In genomic region chr16:80992676-80993292, GRCh38 we compare ENCODE assay signal across 17 cellular contexts. TPM values are rescaled to one million over a fixed set of nuclear protein-coding genes. Genes with fewer than 3 reads are reported as not detected.
DNase-seq lines count a peak whose midpoint lies in the region; ATAC-seq and TF ChIP-seq lines count a peak whose summit lies in the region.
"Had no signal": no experiment of that assay in that cellular context is flagged by ENCODE, and none has a peak within 500 bp of the region (broad histone marks: within the 10 kb centered on the region; RNA-seq: fewer than 3 reads in every experiment).

No MANE protein-coding gene starts in this region.

- peaks cover 28 to 68% (median 42%) of the 10 kb centered on the region in 4 donors for H3K4me1 Mint-ChIP-seq in CD4-positive, CD25-positive, alpha-beta regulatory T cell

- peak overlapping the region; percentile 71 for H3K4me2 ChIP-seq in osteoblast (ENCODE audit: insufficient read depth, low read length)

- intact Hi-C loops in esophagus squamous epithelium (cut with DNase I), result no loop called here

- H3K36me3 ChIP-seq in CD4-positive, CD25-positive, alpha-beta regulatory T cell (ENCODE audit: control insufficient read depth, insufficient read depth, low read length), result peaks cover 23% of the 10 kb centered on the region
- H3K36me3 ChIP-seq in osteoblast (ENCODE audit: insufficient read depth, low read length) (no peaks in the 10 kb centered on the region), esophagus squamous epithelium (peaks cover 0 to 16% (median 0%) of the 10 kb centered on the region in 3 donors)
- H3K36me3 ChIP-seq: upper lobe of right lung had no signal

- H3K9me3 Mint-ChIP-seq in CD4-positive, CD25-positive, alpha-beta regulatory T cell, result no peaks in the 10 kb centered on the region
- H3K9me3 Mint-ChIP-seq: activated CD8-positive, alpha-beta T cell treated with anti-CD3 and anti-CD28 coated beads for 36 hours; CD8-positive, alpha-beta memory T cell; effector memory CD8-positive, alpha-beta T cell had no signal

- 62 to 77% methylated on average over 3 of the region's 3 CpGs for WGBS in esophagus squamous epithelium, 2 donors

- peaks cover 6% of the 10 kb centered on the region for H3K4me1 ChIP-seq in CD4-positive, CD25-positive, alpha-beta regulatory T cell (ENCODE audit: control insufficient read depth, insufficient read depth, low read length, poor library complexity, severe bottlenecking)
- H3K4me1 ChIP-seq in osteoblast (ENCODE audit: insufficient read depth, low read length) (peaks cover 50% of the 10 kb centered on the region), esophagus squamous epithelium (no peaks in the 10 kb centered on the region)
- H3K4me1 ChIP-seq: upper lobe of right lung had no signal

- peaks cover 72% of the 10 kb centered on the region for H3K79me2 ChIP-seq in osteoblast (ENCODE audit: insufficient read depth, low read length)

- H3K4me3 ChIP-seq in CD4-positive, CD25-positive, alpha-beta regulatory T cell (ENCODE audit: low read depth, low read length), result no peak overlapping the region
- H3K4me3 ChIP-seq in osteoblast (ENCODE audit: insufficient read depth, low read length) (peak overlapping the region; percentile 36), esophagus squamous epithelium (no peak overlapping the region)
- H3K4me3 ChIP-seq: body of pancreas, upper lobe of right lung had no signal

- DNase-seq in CD4-positive, CD25-positive, alpha-beta regulatory T cell, result no peak
- DNase-seq in epithelial cell of prostate (ENCODE audit: low read depth, low spot score) (no peak), osteoblast (ENCODE audit: insufficient read length, low spot score, missing footprints) (no peak), NCI-H128 (lab: John Stamatoyannopoulos, UW; ENCODE audit: unreplicated experiment) (no peak), NOMO-1 (lab: John Stamatoyannopoulos, UW; ENCODE audit: unreplicated experiment in 2 of 2) (no peak), GOT3 (lab: John Stamatoyannopoulos, UW) (no peak), esophagus squamous epithelium (lab: John Stamatoyannopoulos, UW) (no peak)
- DNase-seq: activated CD8-positive, alpha-beta T cell treated with anti-CD3 and anti-CD28 coated beads for 36 hours; CD8-positive, alpha-beta memory T cell; effector memory CD8-positive, alpha-beta T cell; NCI-H2081; NCI-H748 treated with DMSO at 0.1 percent for 48 hours; stimulated activated CD4-positive, alpha-beta T cell treated with anti-CD3 and anti-CD28 coated beads, Interleukin-2, amount 100 ng/mL, for 48 hours; upper lobe of right lung had no signal

- H3K36me3 Mint-ChIP-seq in CD4-positive, CD25-positive, alpha-beta regulatory T cell, result peaks cover 3% of the 10 kb centered on the region

- H3K9me3 ChIP-seq in CD4-positive, CD25-positive, alpha-beta regulatory T cell (ENCODE audit: control insufficient read depth in 2 of 2, low read length in 2 of 2), result no peaks in the 10 kb centered on the region
- no peaks in the 10 kb centered on the region for H3K9me3 ChIP-seq in osteoblast (ENCODE audit: low read depth, low read length)
- H3K9me3 ChIP-seq in esophagus squamous epithelium, result no peaks in the 10 kb centered on the region
- H3K9me3 ChIP-seq: body of pancreas, upper lobe of right lung had no signal

- peak overlapping the region in 2 of 3 donors; percentile 29 to 60 for H3K27ac Mint-ChIP-seq in CD4-positive, CD25-positive, alpha-beta regulatory T cell
- H3K27ac Mint-ChIP-seq: activated CD8-positive, alpha-beta T cell treated with anti-CD3 and anti-CD28 coated beads for 36 hours had no signal

- no peak for TF ChIP-seq POLR2A in esophagus squamous epithelium (IDR thresholded peaks at IDR 0.05)

- ATAC-seq in CD4-positive, CD25-positive, alpha-beta regulatory T cell (ENCODE audit: low read depth in 2 of 2), result no peak
- ATAC-seq in SK-N-SH treated with all-trans-retinoic acid at 6 μM for 48 hours, result peak; percentile 30
- ATAC-seq: activated CD8-positive, alpha-beta T cell treated with anti-CD3 and anti-CD28 coated beads for 36 hours; effector memory CD8-positive, alpha-beta T cell had no signal

- H3K27ac ChIP-seq in CD4-positive, CD25-positive, alpha-beta regulatory T cell (ENCODE audit: insufficient read depth, low read length, poor library complexity, severe bottlenecking), result no peak overlapping the region
- H3K27ac ChIP-seq in epithelial cell of prostate (peak overlapping the region; percentile 70), osteoblast (ENCODE audit: low read depth, low read length) (peak overlapping the region; percentile 83), esophagus squamous epithelium (no peak overlapping the region)
- H3K27ac ChIP-seq: RWPE1, upper lobe of right lung had no signal

- H2AFZ ChIP-seq in osteoblast (ENCODE audit: low read length), result no peak overlapping the region

- H3K4me3 Mint-ChIP-seq in CD4-positive, CD25-positive, alpha-beta regulatory T cell, result peak overlapping the region in 3 of 4 donors; percentile 23 to 32 (median 31)
- H3K4me3 Mint-ChIP-seq: activated CD8-positive, alpha-beta T cell treated with anti-CD3 and anti-CD28 coated beads for 36 hours; CD8-positive, alpha-beta memory T cell; effector memory CD8-positive, alpha-beta T cell had no signal

- no peaks in the 10 kb centered on the region for H4K20me1 ChIP-seq in osteoblast (ENCODE audit: insufficient read depth, low read length)

- no peak for TF ChIP-seq CTCF in osteoblast (IDR thresholded peaks at IDR 0.05; ENCODE audit: extremely low read depth, low read depth, low read length)
- TF ChIP-seq CTCF in esophagus squamous epithelium (IDR thresholded peaks at IDR 0.05), result no peak

- H3K27me3 Mint-ChIP-seq in CD4-positive, CD25-positive, alpha-beta regulatory T cell, result no peaks in the 10 kb centered on the region
- H3K27me3 Mint-ChIP-seq: activated CD8-positive, alpha-beta T cell treated with anti-CD3 and anti-CD28 coated beads for 36 hours; CD8-positive, alpha-beta memory T cell; effector memory CD8-positive, alpha-beta T cell had no signal

- H3K27me3 ChIP-seq in CD4-positive, CD25-positive, alpha-beta regulatory T cell (ENCODE audit: control insufficient read depth, insufficient read depth, low read length), result no peaks in the 10 kb centered on the region
- H3K27me3 ChIP-seq in osteoblast (ENCODE audit: insufficient read depth, low read length), result no peaks in the 10 kb centered on the region
- no peaks in the 10 kb centered on the region for H3K27me3 ChIP-seq in esophagus squamous epithelium
- H3K27me3 ChIP-seq: body of pancreas, upper lobe of right lung had no signal

TF ChIP-seq in SK-N-SH treated with all-trans-retinoic acid at 6 μM for 48 hours, 23 proteins besides CTCF, POLR2A, EP300 and RAD21:
- TF ChIP-seq ZNF8 (CRISPR knock-in tag; IDR thresholded peaks at IDR 0.05) (no peak), ZFP30 (CRISPR knock-in tag; IDR thresholded peaks at IDR 0.05) (no peak)

RNA-seq across cellular contexts. Expression of gene CMC2, which starts 13.9 kb away (rescaled TPM):
- 78.1 TPM for total RNA-seq in CD4-positive, CD25-positive, alpha-beta regulatory T cell
- 100 to 1,000 TPM; 158 to 210 (median 173) TPM for polyA plus RNA-seq in CD4-positive, CD25-positive, alpha-beta regulatory T cell
- total RNA-seq in osteoblast (13.6 and 18.5 TPM in 2 replicates), esophagus squamous epithelium (10 to 100 TPM in 3 of 4 donors, 1 to 10 TPM in 1; 7.4 to 41.2 (median 24.4) TPM)

RNA-seq across cellular contexts. Expression of gene CENPN, which starts 14.2 kb away (rescaled TPM):
- total RNA-seq in CD4-positive, CD25-positive, alpha-beta regulatory T cell, result 13.5 TPM
- polyA plus RNA-seq in CD4-positive, CD25-positive, alpha-beta regulatory T cell, result 10 to 100 TPM in 1 of 4 donors, 1 to 10 TPM in 3; 3.4 to 11.6 (median 6.8) TPM
- total RNA-seq in osteoblast, result 19.9 and 20.6 TPM in 2 replicates
- 10 to 100 TPM in 3 of 4 donors, 1 to 10 TPM in 1; 5.3 to 20.4 (median 16.1) TPM for total RNA-seq in esophagus squamous epithelium

RNA-seq across cellular contexts. Expression of gene ATMIN, which starts 42.9 kb away (rescaled TPM):
- total RNA-seq in CD4-positive, CD25-positive, alpha-beta regulatory T cell, result 32.7 TPM
- polyA plus RNA-seq in CD4-positive, CD25-positive, alpha-beta regulatory T cell, result 10 to 100 TPM; 25.9 to 42.9 (median 32.0) TPM
- total RNA-seq in osteoblast (61.2 and 64.5 TPM in 2 replicates), esophagus squamous epithelium (10 to 100 TPM; 30.6 to 41.3 (median 36.8) TPM)

Comparison
In these comparisons a context has a peak if more than half of its experiments do, and no peak if none do; other contexts are left out.
1. H3K27ac ChIP-seq: peak in epithelial cell of prostate (single experiment) and osteoblast (single experiment); none in CD4-positive, CD25-positive, alpha-beta regulatory T cell (single experiment) and esophagus squamous epithelium (0 of 4).